ENCODE assay signal across 14 cellular contexts in genomic region chr10:69345890-69346474, GRCh38.
DNase-seq lines count a peak whose midpoint lies in the region; ATAC-seq and TF ChIP-seq lines count a peak whose summit lies in the region.
"Had no signal": no experiment of that assay in that cellular context is flagged by ENCODE, and none has a peak within 500 bp of the region (broad histone marks: within the 10 kb centered on the region; RNA-seq: fewer than 3 reads in every experiment).

No MANE protein-coding gene starts in this region.

- peaks cover 70% of the 10 kb centered on the region for H3K4me1 Mint-ChIP-seq in activated naive CD8-positive, alpha-beta T cell treated with anti-CD3 and anti-CD28 coated beads, Interleukin-2, amount 10 ng/mL, durations not matched to agents 7 days and 5 days

- H3K9me3 ChIP-seq in cardiac muscle cell (ENCODE audit: low read depth), result no peaks in the 10 kb centered on the region
- no peaks in the 10 kb centered on the region for H3K9me3 ChIP-seq in tibial artery

- no peak for TF ChIP-seq POLR2A in erythroblast (IDR thresholded peaks at IDR 0.05; ENCODE audit: low read length)

- peaks cover 46% of the 10 kb centered on the region for H3K36me3 Mint-ChIP-seq in activated naive CD8-positive, alpha-beta T cell treated with anti-CD3 and anti-CD28 coated beads, Interleukin-2, amount 10 ng/mL, durations not matched to agents 7 days and 5 days

- intact Hi-C loops in Right ventricle myocardium inferior (cut with DNase I), result no loop called here
- intact Hi-C loops in tibial artery (cut with DNase I; ENCODE audit: low total_unique reads), result no loop called here

- H3K4me3 ChIP-seq in cardiac muscle cell, result no peak overlapping the region
- no peak overlapping the region for H3K4me3 ChIP-seq in tibial artery

- no peaks in the 10 kb centered on the region for H3K4me1 ChIP-seq in cardiac muscle cell (ENCODE audit: low read depth)
- peaks cover 0 to 82% (median 48%) of the 10 kb centered on the region in 4 donors for H3K4me1 ChIP-seq in tibial artery

- peak overlapping the region; percentile 50 for H3K27ac ChIP-seq in cardiac muscle cell
- peak overlapping the region; percentile 25 to 38 for H3K27ac ChIP-seq in tibial artery

- no peak for ATAC-seq in Right ventricle myocardium inferior
- no peak for ATAC-seq in activated naive CD8-positive, alpha-beta T cell treated with anti-CD3 and anti-CD28 coated beads, Interleukin-2, amount 10 ng/mL, durations not matched to agents 7 days and 5 days (ENCODE audit: low read depth)
- ATAC-seq in left lobe of liver, result peak; percentile 26
- ATAC-seq: HCT116, PC-3 had no signal

- DNase-seq in cardiac muscle cell (ENCODE audit: low read depth in 1 of 2, low spot score in 1 of 2) (no peak), Right ventricle myocardium inferior (ENCODE audit: missing footprints) (no peak), left lobe of liver (ENCODE audit: low spot score) (no peak), tibial artery (no peak), NCI-H226 (no peak), putamen (ENCODE audit: low spot score) (no peak), erythroblast (lab: John Stamatoyannopoulos, UW) (no peak)
- DNase-seq in activated naive CD8-positive, alpha-beta T cell treated with anti-CD3 and anti-CD28 coated beads, Interleukin-2, amount 10 ng/mL, durations not matched to agents 7 days and 5 days, result no peak
- DNase-seq: activated gamma-delta T cell; C1 segment of cervical spinal cord; effector CD4-positive, alpha-beta T cell; PC-3; stimulated activated CD4-positive, alpha-beta T cell treated with anti-CD3 and anti-CD28 coated beads, Interleukin-2, amount 100 ng/mL, for 24 hours had no signal

- TF ChIP-seq CTCF in cardiac muscle cell (IDR thresholded peaks at IDR 0.05; ENCODE audit: low read depth, low read length), result no peak
- no peak for TF ChIP-seq CTCF in tibial artery (IDR thresholded peaks at IDR 0.05)

- H3K36me3 ChIP-seq in cardiac muscle cell, result peaks cover 13% of the 10 kb centered on the region
- peaks cover 11 to 34% (median 20%) of the 10 kb centered on the region in 3 donors for H3K36me3 ChIP-seq in tibial artery

- H3K9me3 Mint-ChIP-seq in activated naive CD8-positive, alpha-beta T cell treated with anti-CD3 and anti-CD28 coated beads, Interleukin-2, amount 10 ng/mL, durations not matched to agents 7 days and 5 days, result no peaks in the 10 kb centered on the region

- no peaks in the 10 kb centered on the region for H3K27me3 Mint-ChIP-seq in activated naive CD8-positive, alpha-beta T cell treated with anti-CD3 and anti-CD28 coated beads, Interleukin-2, amount 10 ng/mL, durations not matched to agents 7 days and 5 days

- POLR2A ChIA-PET in activated naive CD8-positive, alpha-beta T cell treated with anti-CD3 and anti-CD28 coated beads, Interleukin-2, amount 10 ng/mL, durations not matched to agents 7 days and 5 days (lab: Charles Lee), result interaction anchor here (1.7 to 1.8 kb wide), 2 partner anchors 27 to 28 kb away, joined by 6 to 10 read pairs; no protein-coding TSS in a partner anchor

- H3K27me3 ChIP-seq in cardiac muscle cell (no peaks in the 10 kb centered on the region), tibial artery (no peaks in the 10 kb centered on the region)

- H3K4me3 Mint-ChIP-seq in activated naive CD8-positive, alpha-beta T cell treated with anti-CD3 and anti-CD28 coated beads, Interleukin-2, amount 10 ng/mL, durations not matched to agents 7 days and 5 days, result peak overlapping the region; percentile 50

- peak overlapping the region; percentile 78 for H3K27ac Mint-ChIP-seq in activated naive CD8-positive, alpha-beta T cell treated with anti-CD3 and anti-CD28 coated beads, Interleukin-2, amount 10 ng/mL, durations not matched to agents 7 days and 5 days
